In genomic region chrX:131298846-131299245, GRCh38 we compare ENCODE assay signal across 30 cellular contexts. TPM values are rescaled to one million over a fixed set of nuclear protein-coding genes. Genes with fewer than 3 reads are reported as not detected.
"Had no signal": no experiment of that assay in that cellular context is flagged by ENCODE, and none has a peak within 500 bp of the region (broad histone marks: within the 10 kb centered on the region; RNA-seq: fewer than 3 reads in every experiment).

No MANE protein-coding gene starts in this region.

- FAIRE-seq: endothelial cell of umbilical vein, islet of Langerhans had no signal

- DNase-seq: dermis blood vessel endothelial cell; effector memory CD4-positive, alpha-beta T cell; foreskin keratinocyte; heart left ventricle; left cardiac atrium; left lung; mesenchymal stem cell; mucosa of descending colon; naive B cell; stimulated activated CD4-positive, alpha-beta T cell treated with anti-CD3 and anti-CD28 coated beads, Interleukin-2, amount 100 ng/mL, for 24 hours; stimulated activated CD4-positive, alpha-beta T cell treated with anti-CD3 and anti-CD28 coated beads, Interleukin-4, amount 100 ng/mL, for 24 hours; stimulated activated naive CD4-positive, alpha-beta T cell treated with Interleukin-2 at 50 U/mL for 16 hours; stomach; thyroid gland; trophoblast cell had no signal

- H3K27ac Mint-ChIP-seq: mesothelial cell of epicardium; naive B cell; natural killer cell treated with Interleukin-12 subunit alpha and Interleukin-12 subunit beta and Interleukin-15 and Interleukin-18, amount 100 ng/mL, for 72 hours; stimulated activated effector memory CD8-positive, alpha-beta T cell treated with anti-CD3 and anti-CD28 coated beads, Interleukin-12 subunit alpha, Interleukin-12 subunit beta, amount 100 ng/mL, for 72 hours had no signal

- H3K9me3 Mint-ChIP-seq: mesothelial cell of epicardium; natural killer cell treated with Interleukin-12 subunit alpha and Interleukin-12 subunit beta and Interleukin-15 and Interleukin-18, amount 100 ng/mL, for 72 hours; neural crest cell; stimulated activated effector memory CD8-positive, alpha-beta T cell treated with anti-CD3 and anti-CD28 coated beads, Interleukin-12 subunit alpha, Interleukin-12 subunit beta, amount 100 ng/mL, for 72 hours had no signal

- ATAC-seq: foreskin keratinocyte; gastroesophageal sphincter; heart left ventricle; left cardiac atrium; left lung; mucosa of descending colon; natural killer cell treated with Interleukin-12 subunit alpha and Interleukin-12 subunit beta and Interleukin-15 and Interleukin-18, amount 100 ng/mL, for 72 hours; sciatic nerve; stimulated activated effector memory CD8-positive, alpha-beta T cell treated with anti-CD3 and anti-CD28 coated beads, Interleukin-12 subunit alpha, Interleukin-12 subunit beta, amount 100 ng/mL, for 72 hours had no signal

- H3K27ac ChIP-seq: esophagus muscularis mucosa, foreskin keratinocyte, gastroesophageal sphincter, heart left ventricle, hepatocyte, left lung, parathyroid adenoma, prostate gland, right atrium auricular region, stomach, thyroid gland, vagina had no signal

- H3K27me3 ChIP-seq: foreskin keratinocyte, gastroesophageal sphincter, hepatocyte, right atrium auricular region, thyroid gland, vagina had no signal

- H2AFZ ChIP-seq: hepatocyte, parathyroid adenoma had no signal

- H3K36me3 Mint-ChIP-seq: mesothelial cell of epicardium; naive B cell; natural killer cell treated with Interleukin-12 subunit alpha and Interleukin-12 subunit beta and Interleukin-15 and Interleukin-18, amount 100 ng/mL, for 72 hours; stimulated activated effector memory CD8-positive, alpha-beta T cell treated with anti-CD3 and anti-CD28 coated beads, Interleukin-12 subunit alpha, Interleukin-12 subunit beta, amount 100 ng/mL, for 72 hours had no signal

- H3K4me2 ChIP-seq: hepatocyte had no signal

- H3K9me3 ChIP-seq: esophagus muscularis mucosa, gastroesophageal sphincter, heart left ventricle, left lung, mucosa of descending colon, prostate gland, right atrium auricular region, stomach, thyroid gland, vagina had no signal

- H3K4me3 ChIP-seq: esophagus muscularis mucosa, gastroesophageal sphincter, heart left ventricle, hepatocyte, left lung, mucosa of descending colon, prostate gland, right atrium auricular region, stomach, thyroid gland, vagina had no signal

- H3K9ac ChIP-seq: parathyroid adenoma had no signal

- H3K4me1 ChIP-seq: esophagus muscularis mucosa, foreskin keratinocyte, gastroesophageal sphincter, heart left ventricle, left lung, parathyroid adenoma, prostate gland, right atrium auricular region, stomach, thyroid gland, vagina had no signal

- H3K36me3 ChIP-seq: esophagus muscularis mucosa, gastroesophageal sphincter, heart left ventricle, left lung, prostate gland, right atrium auricular region, stomach, thyroid gland, vagina had no signal

- H3K4me3 Mint-ChIP-seq: mesothelial cell of epicardium; naive B cell; natural killer cell treated with Interleukin-12 subunit alpha and Interleukin-12 subunit beta and Interleukin-15 and Interleukin-18, amount 100 ng/mL, for 72 hours; neural crest cell; stimulated activated effector memory CD8-positive, alpha-beta T cell treated with anti-CD3 and anti-CD28 coated beads, Interleukin-12 subunit alpha, Interleukin-12 subunit beta, amount 100 ng/mL, for 72 hours had no signal

- H3K79me2 ChIP-seq: hepatocyte, parathyroid adenoma had no signal

- H3K4me1 Mint-ChIP-seq: naive B cell; neural crest cell; stimulated activated effector memory CD8-positive, alpha-beta T cell treated with anti-CD3 and anti-CD28 coated beads, Interleukin-12 subunit alpha, Interleukin-12 subunit beta, amount 100 ng/mL, for 72 hours had no signal

RNA-seq across cellular contexts. Expression of gene IGSF1, which starts 9.7 kb away (rescaled TPM):
- total RNA-seq: dermis blood vessel endothelial cell; endothelial cell of umbilical vein; foreskin keratinocyte; left lung; lung microvascular endothelial cell; natural killer cell treated with Interleukin-12 subunit alpha and Interleukin-12 subunit beta and Interleukin-15 and Interleukin-18, amount 100 ng/mL, for 72 hours had no signal
- polyA plus RNA-seq: endothelial cell of umbilical vein, foreskin keratinocyte had no signal
